In genomic region chr4:151117371-151117962, GRCh38 we compare ENCODE assay signal across 8 cellular contexts. TPM values are rescaled to one million over a fixed set of nuclear protein-coding genes. Genes with fewer than 3 reads are reported as not detected.
DNase-seq lines count a peak whose midpoint lies in the region; ATAC-seq and TF ChIP-seq lines count a peak whose summit lies in the region.

No MANE protein-coding gene starts in this region.

- no peak overlapping the region for H3K23ac ChIP-seq in IMR-90 (ENCODE audit: low read depth, low read length)

- no peaks in the 10 kb centered on the region for H3K27me3 ChIP-seq in IMR-90 (ENCODE audit: control insufficient read depth, insufficient read depth, low read length)

- no peak overlapping the region for H3K18ac ChIP-seq in IMR-90 (ENCODE audit: low read depth, low read length)

- H4K20me1 ChIP-seq in IMR-90 (ENCODE audit: insufficient read depth, low read length), result no peaks in the 10 kb centered on the region

- no peak overlapping the region for H2BK20ac ChIP-seq in IMR-90 (ENCODE audit: low read depth, low read length)

- no peak overlapping the region for H3K9ac ChIP-seq in IMR-90 (ENCODE audit: low read depth, low read length)

- no peak for TF ChIP-seq POLR2A in IMR-90 (IDR thresholded peaks at IDR 0.05; ENCODE audit: low read depth, low read length)

- intact Hi-C loops in IMR-90 (cut with micrococcal nuclease) (loop anchor here (1.0 to 2.0 kb wide), 3 partner anchors 245 to 495 kb away; no protein-coding TSS in a partner anchor), left cardiac atrium (cut with DNase I) (loop anchor here in 1 of 2 donors (2.0 kb wide), 1 partner anchor 245 kb away; no protein-coding TSS in a partner anchor)

- no peak overlapping the region for H2AK9ac ChIP-seq in IMR-90 (replicated peaks; ENCODE audit: low read depth, low read length, poor library complexity)

- TF ChIP-seq CTCF in IMR-90 (conservative IDR thresholded peaks at IDR 0.05; ENCODE audit: low read depth, low read length), result peak; percentile 87

- no peak overlapping the region for H3K4ac ChIP-seq in IMR-90 (ENCODE audit: low read depth, low read length)

- no peaks in the 10 kb centered on the region for H3K79me1 ChIP-seq in IMR-90 (ENCODE audit: low read depth in 1 of 2, low read length in 2 of 2)

- peaks cover 6% of the 10 kb centered on the region for H3K4me1 ChIP-seq in IMR-90 (ENCODE audit: control insufficient read depth, insufficient read depth, low read length)

- no peaks in the 10 kb centered on the region; the same call in 1 of the 2 replicates for H3K9me1 ChIP-seq in IMR-90 (ENCODE audit: insufficient read depth, low read length)

- H2BK5ac ChIP-seq in IMR-90 (ENCODE audit: low read depth, low read length, poor library complexity, severe bottlenecking), result no peak overlapping the region

- H4K5ac ChIP-seq in IMR-90 (ENCODE audit: low read depth, low read length), result no peak overlapping the region

- no peak overlapping the region for H3K4me3 ChIP-seq in IMR-90 (ENCODE audit: insufficient read depth, low read depth, low read length)

- dilution Hi-C loops in IMR-90 (cut with HindIII; ENCODE audit: low sequenced_read_pairs, unreplicated experiment), result no loop called here

- no peak overlapping the region for H3K14ac ChIP-seq in IMR-90 (replicated peaks; ENCODE audit: low read depth, low read length)

- H2AFZ ChIP-seq in IMR-90 (replicated peaks; ENCODE audit: low read length, poor library complexity), result no peak overlapping the region

- ATAC-seq in GM21786 (IDR thresholded peaks at IDR 0.05; ENCODE audit: unreplicated experiment) (peak; percentile 94), IMR-90 (ENCODE audit: low read depth) (peak; percentile 89), left cardiac atrium (peak; percentile 59 to 64)

- no peak overlapping the region for H2BK15ac ChIP-seq in IMR-90 (ENCODE audit: low read depth, low read length)

- TF ChIP-seq RAD21 in IMR-90 (IDR thresholded peaks at IDR 0.05; ENCODE audit: low read length), result peak; percentile 84

- POLR2A ChIA-PET in IMR-90 (lab: Charles Lee; ENCODE audit: unreplicated experiment), result no interaction called here

- H3K4me2 ChIP-seq in IMR-90 (ENCODE audit: low read depth, low read length), result no peak overlapping the region

- no peak overlapping the region for H2BK120ac ChIP-seq in IMR-90 (ENCODE audit: low read depth, low read length)

- no peak overlapping the region for H3K27ac ChIP-seq in IMR-90 (ENCODE audit: insufficient read depth, low read length)

- no peaks in the 10 kb centered on the region for H3K9me3 ChIP-seq in IMR-90 (ENCODE audit: control insufficient read depth, insufficient read depth, low read length)

- peaks cover 3% of the 10 kb centered on the region for H3K36me3 ChIP-seq in IMR-90 (ENCODE audit: control insufficient read depth, insufficient read depth, low read length)

- WGBS in IMR-90 (ENCODE audit: extremely low coverage in 2 of 2, insufficient read length in 1 of 2), 2 experiments, result 45% methylated on average over 8 of the region's 14 CpGs; no CpG with 5 or more reads in 1 of the 2 experiments

- DNase-seq in NCI-H2107 treated with DMSO at 0.1 percent for 48 hours (lab: John Stamatoyannopoulos, UW; ENCODE audit: unreplicated experiment) (peak; percentile 65), NCI-H2107 (lab: John Stamatoyannopoulos, UW) (no peak), IMR-90 (peak; percentile 69), OCI-M2 (lab: John Stamatoyannopoulos, UW; ENCODE audit: unreplicated experiment) (peak; percentile 69), amniotic epithelial cell (ENCODE audit: low read depth) (peak; percentile 72), left cardiac atrium (peak; percentile 42), renal cortical epithelial cell (ENCODE audit: low read depth) (peak; percentile 70)

- CTCF ChIA-PET in IMR-90 (lab: Yijun Ruan, JAX), result interaction anchor here (1.2 kb wide), 2 partner anchors 256 to 574 kb away, joined by 3 read pairs; no protein-coding TSS in a partner anchor

- H4K91ac ChIP-seq in IMR-90 (ENCODE audit: insufficient read depth, low read depth, low read length), result no peak overlapping the region

- H4K8ac ChIP-seq in IMR-90 (ENCODE audit: low read depth in 2 of 2, low read length in 2 of 2), result no peak overlapping the region

- in situ Hi-C loops in IMR-90 (cut with MboI; ENCODE audit: low sequenced_read_pairs), result loop anchor here (25.0 kb wide), 2 partner anchors 495 to 1270 kb away; no protein-coding TSS in a partner anchor

- no TSS peak for BruUV-seq in IMR-90 (replicated peaks; lab: Mats Ljungman, UMichigan)

- H3K56ac ChIP-seq in IMR-90 (ENCODE audit: extremely low read depth, insufficient read depth, low read length), result no peak overlapping the region

- no peak overlapping the region for H2AK5ac ChIP-seq in IMR-90 (ENCODE audit: low read depth, low read length)

TF ChIP-seq in IMR-90, 13 proteins besides CTCF, POLR2A, EP300 and RAD21:
- TF ChIP-seq SMC3 (IDR thresholded peaks at IDR 0.05; ENCODE audit: low read depth, low read length) (peak; percentile 70), ELK1 (IDR thresholded peaks at IDR 0.05; ENCODE audit: borderline replicate concordance, low read depth, low read length) (no peak)

RNA-seq across cellular contexts. Expression of gene RPS3A, which starts 18.0 kb away (rescaled TPM):
- 1,618 and 2,908 TPM in 2 replicates for total RNA-seq in IMR-90 (2012; rRNA removed)
- 1,481 and 1,729 TPM in 2 replicates for polyA plus RNA-seq in IMR-90 (2012; rRNA removed)
- polyA plus RNA-seq in IMR-90 (2012; cell fraction: cytosol; rRNA removed), result 401 and 1,191 TPM in 2 replicates
- polyA plus RNA-seq in IMR-90 (2012; cell fraction: nucleus; rRNA removed; ENCODE audit: low replicate concordance), result 47.3 and 747 TPM in 2 replicates
- 1,000 to 10,000 TPM; 1,101 to 1,193 TPM for total RNA-seq in left cardiac atrium
- 2,300 and 2,775 TPM in 2 replicates for total RNA-seq in renal cortical epithelial cell
